Comparison of ENCODE assay signal across 17 cellular contexts in the genomic region with DNA sequence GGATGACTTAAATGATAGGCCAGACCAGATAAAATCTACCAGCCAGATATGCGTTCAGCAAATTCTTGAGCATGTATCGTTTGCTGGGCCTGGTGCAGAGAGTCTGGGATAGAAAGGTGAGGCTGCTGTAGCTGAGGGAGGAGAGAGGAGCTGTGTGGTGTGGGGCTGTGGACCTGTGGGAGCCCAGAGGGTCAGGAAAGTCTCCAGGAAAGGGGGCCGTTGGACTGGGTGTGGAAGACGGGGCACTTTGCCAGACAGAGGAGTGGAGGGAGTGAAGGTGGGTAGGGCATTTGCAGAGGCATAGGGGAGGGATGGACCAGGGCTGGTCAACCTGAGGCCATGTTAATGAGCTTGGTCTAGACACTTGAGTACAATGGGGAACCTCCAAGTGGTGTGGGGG.
A peak's percentile ranks its signal among the peaks of the same experiment; 100 is the strongest.
DNase-seq lines count a peak whose midpoint lies in the region; ATAC-seq and TF ChIP-seq lines count a peak whose summit lies in the region.
"Had no signal": no experiment of that assay in that cellular context is flagged by ENCODE, and none has a peak within 500 bp of the region (broad histone marks: within the 10 kb centered on the region; RNA-seq: fewer than 3 reads in every experiment).

No MANE protein-coding gene starts in this region.

- no peaks in the 10 kb centered on the region for H3K36me3 ChIP-seq in esophagus muscularis mucosa
- H3K36me3 ChIP-seq: heart left ventricle had no signal

- ATAC-seq in activated CD8-positive, alpha-beta memory T cell treated with anti-CD3 and anti-CD28 coated beads, Interleukin-2, amount 10 ng/mL, durations not matched to agents 7 days and 5 days = no peak
- ATAC-seq in GM21423 (IDR thresholded peaks at IDR 0.05; ENCODE audit: unreplicated experiment) = no peak
- ATAC-seq: activated naive CD4-positive, alpha-beta T cell treated with anti-CD3 and anti-CD28 coated beads, Interleukin-2, amount 50 U/mL, for 72 hours; heart left ventricle; mucosa of descending colon had no signal

- DNase-seq in activated CD8-positive, alpha-beta memory T cell treated with anti-CD3 and anti-CD28 coated beads for 24 hours = peak; percentile 37
- DNase-seq in activated CD8-positive, alpha-beta memory T cell treated with anti-CD3 and anti-CD28 coated beads, Interleukin-2, amount 10 ng/mL, durations not matched to agents 7 days and 5 days = no peak
- DNase-seq in NCI-H146 (lab: John Stamatoyannopoulos, UW) (peak; percentile 70), iPS-NIHi11 (ENCODE audit: low spot score) (peak; percentile 4), A172 (ENCODE audit: low spot score) (no peak), esophagus muscularis mucosa (ENCODE audit: extremely low spot score) (no peak)
- peak; percentile 14 for DNase-seq in stimulated activated CD8-positive, alpha-beta memory T cell treated with anti-CD3 and anti-CD28 coated beads, Interleukin-4, amount 100 ng/mL, for 48 hours
- DNase-seq: activated CD4-positive, alpha-beta T cell treated with anti-CD3 and anti-CD28 coated beads for 1 hour; activated T-cell treated with anti-CD3 and anti-CD28 coated beads for 4 hours; heart left ventricle; mucosa of descending colon; NCI-H1092 treated with DMSO at 0.1 percent for 48 hours; RPMI8226; stimulated activated CD4-positive, alpha-beta T cell treated with anti-CD3 and anti-CD28 coated beads, Interleukin-12 subunit alpha, Interleukin-12 subunit beta, amount 100 ng/mL, for 4 hours had no signal

- no peaks in the 10 kb centered on the region for H3K27me3 Mint-ChIP-seq in activated CD8-positive, alpha-beta memory T cell treated with anti-CD3 and anti-CD28 coated beads, Interleukin-2, amount 10 ng/mL, durations not matched to agents 7 days and 5 days

- no peaks in the 10 kb centered on the region for H3K9me3 ChIP-seq in esophagus muscularis mucosa
- H3K9me3 ChIP-seq: heart left ventricle, mucosa of descending colon had no signal

- no peaks in the 10 kb centered on the region for H3K36me3 Mint-ChIP-seq in activated CD8-positive, alpha-beta memory T cell treated with anti-CD3 and anti-CD28 coated beads, Interleukin-2, amount 10 ng/mL, durations not matched to agents 7 days and 5 days
- H3K36me3 Mint-ChIP-seq: activated naive CD4-positive, alpha-beta T cell treated with anti-CD3 and anti-CD28 coated beads, Interleukin-2, amount 50 U/mL, for 72 hours had no signal

- H3K4me3 ChIP-seq in esophagus muscularis mucosa = no peak overlapping the region
- H3K4me3 ChIP-seq: heart left ventricle, mucosa of descending colon had no signal

- no peak overlapping the region for H3K27ac Mint-ChIP-seq in activated CD8-positive, alpha-beta memory T cell treated with anti-CD3 and anti-CD28 coated beads, Interleukin-2, amount 10 ng/mL, durations not matched to agents 7 days and 5 days
- H3K27ac Mint-ChIP-seq: activated naive CD4-positive, alpha-beta T cell treated with anti-CD3 and anti-CD28 coated beads, Interleukin-2, amount 50 U/mL, for 72 hours had no signal

- H3K27me3 ChIP-seq in esophagus muscularis mucosa = peaks cover 0 to 10% (median 0%) of the 10 kb centered on the region in 4 donors

- H3K9me3 Mint-ChIP-seq in activated CD8-positive, alpha-beta memory T cell treated with anti-CD3 and anti-CD28 coated beads, Interleukin-2, amount 10 ng/mL, durations not matched to agents 7 days and 5 days (ENCODE audit: low read depth) = no peaks in the 10 kb centered on the region
- H3K9me3 Mint-ChIP-seq: activated naive CD4-positive, alpha-beta T cell treated with anti-CD3 and anti-CD28 coated beads, Interleukin-2, amount 50 U/mL, for 72 hours had no signal

- TF ChIP-seq POLR2A in esophagus muscularis mucosa (IDR thresholded peaks at IDR 0.05; ENCODE audit: low read depth) = no peak

- H3K4me1 Mint-ChIP-seq in activated CD8-positive, alpha-beta memory T cell treated with anti-CD3 and anti-CD28 coated beads, Interleukin-2, amount 10 ng/mL, durations not matched to agents 7 days and 5 days = no peaks in the 10 kb centered on the region

- WGBS in esophagus muscularis mucosa = 79% methylated on average over 4 of the region's 4 CpGs

- no peak overlapping the region for H3K27ac ChIP-seq in esophagus muscularis mucosa (replicated peaks in 1 of 4)
- H3K27ac ChIP-seq: C4-2B, heart left ventricle had no signal

- no peaks in the 10 kb centered on the region for H3K4me1 ChIP-seq in esophagus muscularis mucosa

- no peak for TF ChIP-seq CTCF in esophagus muscularis mucosa (IDR thresholded peaks at IDR 0.05)

- intact Hi-C loops in esophagus muscularis mucosa (cut with DNase I) = no loop called here

- TF ChIP-seq EP300 in esophagus muscularis mucosa (IDR thresholded peaks at IDR 0.05) = no peak

- H3K4me3 Mint-ChIP-seq in activated CD8-positive, alpha-beta memory T cell treated with anti-CD3 and anti-CD28 coated beads, Interleukin-2, amount 10 ng/mL, durations not matched to agents 7 days and 5 days = no peak overlapping the region

- CTCF ChIA-PET in activated CD8-positive, alpha-beta memory T cell treated with anti-CD3 and anti-CD28 coated beads, Interleukin-2, amount 10 ng/mL, durations not matched to agents 7 days and 5 days (lab: Charles Lee) = no interaction called here

Comparison
In these comparisons a context has a peak if more than half of its experiments do, and no peak if none do; other contexts are left out.
1. DNase-seq: peak in activated CD8-positive, alpha-beta memory T cell treated with anti-CD3 and anti-CD28 coated beads for 24 hours (single experiment), NCI-H146 (single experiment), iPS-NIHi11 (single experiment) and stimulated activated CD8-positive, alpha-beta memory T cell treated with anti-CD3 and anti-CD28 coated beads, Interleukin-4, amount 100 ng/mL, for 48 hours (single experiment); none in activated CD8-positive, alpha-beta memory T cell treated with anti-CD3 and anti-CD28 coated beads, Interleukin-2, amount 10 ng/mL, durations not matched to agents 7 days and 5 days (single experiment), A172 (single experiment) and esophagus muscularis mucosa (single experiment).